ENCODE assay signal across 12 cellular contexts in genomic region chr12:46562625-46563228, GRCh38.
DNase-seq lines count a peak whose midpoint lies in the region; FAIRE-seq and TF ChIP-seq lines count a peak whose summit lies in the region.
"Had no signal": no experiment of that assay in that cellular context is flagged by ENCODE, and none has a peak within 500 bp of the region (broad histone marks: within the 10 kb centered on the region; RNA-seq: fewer than 3 reads in every experiment).

No MANE protein-coding gene starts in this region.

- H3K36me3 ChIP-seq in esophagus muscularis mucosa (no peaks in the 10 kb centered on the region), Caco-2 (ENCODE audit: control insufficient read depth, insufficient read depth, low read length) (no peaks in the 10 kb centered on the region)

- H3K4me3 Mint-ChIP-seq in neural crest cell (no peak overlapping the region), Caco-2 (ENCODE audit: unreplicated experiment) (no peak overlapping the region)
- H3K4me3 Mint-ChIP-seq: activated naive CD8-positive, alpha-beta T cell treated with anti-CD3 and anti-CD28 coated beads, Interleukin-2, amount 10 ng/mL, durations not matched to agents 7 days and 5 days; natural killer cell had no signal

- no peak for FAIRE-seq in GM12892 (lab: Jason Lieb, UNC)
- FAIRE-seq: GM12891 had no signal

- H3K9me3 Mint-ChIP-seq in neural crest cell (peaks cover 13% of the 10 kb centered on the region), Caco-2 (ENCODE audit: unreplicated experiment) (peaks cover 44% of the 10 kb centered on the region)

- POLR2A ChIA-PET in Caco-2 (lab: Charles Lee): no interaction called here

- DNase-seq in DMS53 treated with DMSO at 0.1 percent for 48 hours (lab: John Stamatoyannopoulos, UW; ENCODE audit: unreplicated experiment) (peak; percentile 92), NCI-H2196 (lab: John Stamatoyannopoulos, UW; ENCODE audit: unreplicated experiment) (peak; percentile 54), choroid plexus epithelial cell (ENCODE audit: low read depth) (peak; percentile 90), neural crest cell (ENCODE audit: low read depth, low spot score) (no peak), NCI-H446 (lab: John Stamatoyannopoulos, UW) (no peak), GM12892 (ENCODE audit: insufficient read length) (no peak), esophagus muscularis mucosa (ENCODE audit: extremely low spot score) (no peak), Caco-2 (no peak)
- DNase-seq: activated naive CD8-positive, alpha-beta T cell treated with anti-CD3 and anti-CD28 coated beads, Interleukin-2, amount 10 ng/mL, durations not matched to agents 7 days and 5 days; natural killer cell; RPMI8226 had no signal

- CTCF ChIA-PET in Caco-2 (lab: Charles Lee): no interaction called here

- no peak for TF ChIP-seq EP300 in esophagus muscularis mucosa (IDR thresholded peaks at IDR 0.05)

- TF ChIP-seq POLR2A in GM12892 (IDR thresholded peaks at IDR 0.05; ENCODE audit: low read depth, low read length) (no peak), esophagus muscularis mucosa (IDR thresholded peaks at IDR 0.05; ENCODE audit: low read depth) (no peak)

- peak overlapping the region; percentile 25 for H3K27ac Mint-ChIP-seq in neural crest cell (ENCODE audit: unreplicated experiment)
- no peak overlapping the region for H3K27ac Mint-ChIP-seq in Caco-2 (ENCODE audit: unreplicated experiment)
- H3K27ac Mint-ChIP-seq: activated naive CD8-positive, alpha-beta T cell treated with anti-CD3 and anti-CD28 coated beads, Interleukin-2, amount 10 ng/mL, durations not matched to agents 7 days and 5 days; natural killer cell had no signal

- 67% methylated on average over 5 of the region's 5 CpGs for WGBS in esophagus muscularis mucosa

- H3K27me3 Mint-ChIP-seq in neural crest cell (ENCODE audit: low read depth) (no peaks in the 10 kb centered on the region), Caco-2 (ENCODE audit: insufficient read depth, unreplicated experiment) (no peaks in the 10 kb centered on the region)
- H3K27me3 Mint-ChIP-seq: activated naive CD8-positive, alpha-beta T cell treated with anti-CD3 and anti-CD28 coated beads, Interleukin-2, amount 10 ng/mL, durations not matched to agents 7 days and 5 days had no signal

- intact Hi-C loops in esophagus muscularis mucosa (cut with DNase I) (no loop called here), Caco-2 (cut with micrococcal nuclease; ENCODE audit: unreplicated experiment) (no loop called here)

- H3K4me3 ChIP-seq in choroid plexus epithelial cell (ENCODE audit: low read depth, low read length) (no peak overlapping the region), esophagus muscularis mucosa (no peak overlapping the region), Caco-2 (ENCODE audit: low read depth, low read length) (no peak overlapping the region)

- no peak overlapping the region for H3K27ac ChIP-seq in esophagus muscularis mucosa (replicated peaks in 1 of 4)

- H3K9me3 ChIP-seq in esophagus muscularis mucosa (peaks cover 0 to 20% (median 14%) of the 10 kb centered on the region in 4 donors), Caco-2 (peaks cover 31% of the 10 kb centered on the region)

- H3K36me3 Mint-ChIP-seq in neural crest cell (ENCODE audit: low read depth) (peaks cover 15% of the 10 kb centered on the region), Caco-2 (ENCODE audit: insufficient read depth, unreplicated experiment) (peaks cover 7% of the 10 kb centered on the region)

- BruUV-seq in Caco-2 (replicated peaks; lab: Mats Ljungman, UMichigan): no TSS peak

- H3K27me3 ChIP-seq in esophagus muscularis mucosa (no peaks in the 10 kb centered on the region), Caco-2 (replicated peaks; ENCODE audit: control insufficient read depth, insufficient read depth, low read length) (no peaks in the 10 kb centered on the region)

- peaks cover 25% of the 10 kb centered on the region for H3K4me1 Mint-ChIP-seq in neural crest cell
- peaks cover 8% of the 10 kb centered on the region for H3K4me1 Mint-ChIP-seq in Caco-2 (ENCODE audit: low read depth, unreplicated experiment)
- H3K4me1 Mint-ChIP-seq: activated naive CD8-positive, alpha-beta T cell treated with anti-CD3 and anti-CD28 coated beads, Interleukin-2, amount 10 ng/mL, durations not matched to agents 7 days and 5 days had no signal

- H3K4me1 ChIP-seq in esophagus muscularis mucosa: peaks cover 0 to 16% (median 4%) of the 10 kb centered on the region in 4 donors
- H3K4me1 ChIP-seq in Caco-2: peaks cover 9% of the 10 kb centered on the region

- no peak for TF ChIP-seq CTCF in choroid plexus epithelial cell (conservative IDR thresholded peaks at IDR 0.05; ENCODE audit: low read depth, low read length)
- no peak for TF ChIP-seq CTCF in neural crest cell (conservative IDR thresholded peaks at IDR 0.05)
- TF ChIP-seq CTCF in esophagus muscularis mucosa (IDR thresholded peaks at IDR 0.05): no peak
- TF ChIP-seq CTCF in Caco-2 (IDR thresholded peaks at IDR 0.05; ENCODE audit: insufficient read depth in 1 of 2, low read depth in 1 of 2, low read length in 1 of 2, severe bottlenecking in 1 of 2, unreplicated experiment in 1 of 2): no peak

Comparison
In these comparisons a context has a peak if more than half of its experiments do, and no peak if none do; other contexts are left out.
1. DNase-seq: peak in DMS53 treated with DMSO at 0.1 percent for 48 hours (single experiment), NCI-H2196 (single experiment) and choroid plexus epithelial cell (single experiment); none in neural crest cell (single experiment), NCI-H446 (0 of 2), GM12892 (single experiment), esophagus muscularis mucosa (single experiment) and Caco-2 (0 of 2).